Comparison of ENCODE assay signal across 8 cellular contexts in the genomic region with DNA sequence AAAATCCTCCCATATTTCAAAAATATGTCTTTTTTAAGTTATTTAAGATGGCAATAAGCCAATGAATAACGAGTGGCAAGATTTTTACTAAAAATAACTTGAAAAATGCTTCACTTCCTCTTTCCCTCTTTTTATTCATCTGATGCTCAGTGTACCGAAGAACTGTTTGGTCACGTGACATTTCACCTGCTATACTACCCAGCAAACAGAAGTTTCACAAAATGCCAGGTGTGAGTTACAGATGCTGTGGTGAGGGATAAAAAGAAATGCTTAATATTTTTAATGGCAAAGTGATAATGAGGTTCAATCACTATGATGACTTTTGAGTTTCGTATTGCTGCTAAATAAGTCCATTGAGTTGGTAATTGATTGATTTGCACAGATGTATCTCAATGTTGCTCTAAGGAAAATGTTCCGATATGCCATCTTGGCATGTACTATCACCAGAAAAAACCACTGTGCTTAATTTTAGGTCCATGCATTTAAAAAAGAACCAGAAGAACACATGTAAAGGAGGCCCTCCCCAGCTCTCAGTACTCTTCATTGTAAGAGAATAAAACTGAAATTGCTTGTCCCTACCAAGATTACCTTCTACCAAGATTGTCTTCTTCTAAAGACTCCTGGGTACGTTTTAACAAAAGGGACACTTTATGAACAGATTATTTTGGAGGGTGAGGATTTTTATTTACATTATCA. TPM values are rescaled to one million over a fixed set of nuclear protein-coding genes. Genes with fewer than 3 reads are reported as not detected.
DNase-seq lines count a peak whose midpoint lies in the region; ATAC-seq lines count a peak whose summit lies in the region.
"Had no signal": no experiment of that assay in that cellular context is flagged by ENCODE, and none has a peak within 500 bp of the region (broad histone marks: within the 10 kb centered on the region; RNA-seq: fewer than 3 reads in every experiment).

No MANE protein-coding gene starts in this region.

- no peak overlapping the region for H3K27ac ChIP-seq in effector memory CD4-positive, alpha-beta T cell (ENCODE audit: insufficient read depth, low read length, poor library complexity, severe bottlenecking)

- ATAC-seq in GM18870 (IDR thresholded peaks at IDR 0.05; ENCODE audit: unreplicated experiment), result peak; percentile 79
- ATAC-seq in GM21786 (IDR thresholded peaks at IDR 0.05; ENCODE audit: unreplicated experiment), result peak; percentile 72
- peak; percentile 51 for ATAC-seq in HG03558 (IDR thresholded peaks at IDR 0.05; ENCODE audit: extremely low read depth, unreplicated experiment)

- H3K9me3 ChIP-seq in effector memory CD4-positive, alpha-beta T cell (ENCODE audit: control insufficient read depth, low read length), result no peaks in the 10 kb centered on the region

- H3K4me3 ChIP-seq in effector memory CD4-positive, alpha-beta T cell (ENCODE audit: insufficient read depth, low read depth, low read length, poor library complexity, severe bottlenecking), result no peak overlapping the region

- no peaks in the 10 kb centered on the region for H3K36me3 ChIP-seq in effector memory CD4-positive, alpha-beta T cell (ENCODE audit: control insufficient read depth, insufficient read depth, low read length)

- DNase-seq in kidney tubule cell (ENCODE audit: low spot score) (peak; percentile 9), SK-N-DZ (ENCODE audit: low spot score) (no peak)
- no peak for DNase-seq in effector memory CD4-positive, alpha-beta T cell
- DNase-seq in NK-92 treated with Interleukin-12 subunit alpha and Interleukin-12 subunit beta, amount 100 ng/mL, for 24 hours (lab: John Stamatoyannopoulos, UW), result no peak
- DNase-seq: NCI-H82 had no signal

- H3K4me1 ChIP-seq in effector memory CD4-positive, alpha-beta T cell (ENCODE audit: control insufficient read depth, insufficient read depth, low read length, poor library complexity, severe bottlenecking), result no peaks in the 10 kb centered on the region

- H3K27me3 ChIP-seq in effector memory CD4-positive, alpha-beta T cell (replicated peaks; ENCODE audit: control insufficient read depth, insufficient read depth, low read length, poor library complexity, severe bottlenecking), result no peaks in the 10 kb centered on the region

RNA-seq across cellular contexts. Expression of a gene that starts 26.0 kb away (rescaled TPM):
- 19.3 and 21.9 TPM in 2 replicates for polyA plus RNA-seq in SK-N-DZ (2014; cell fraction: cytosol; rRNA removed)
- 13.6 and 17.7 TPM in 2 replicates for polyA plus RNA-seq in SK-N-DZ (2014; cell fraction: nucleus; rRNA removed)

RNA-seq across cellular contexts. Expression of a gene that starts 29.3 kb away (rescaled TPM):
- not detected in 2 replicates for polyA plus RNA-seq in SK-N-DZ (2014; cell fraction: cytosol; rRNA removed)
- polyA plus RNA-seq in SK-N-DZ (2014; cell fraction: nucleus; rRNA removed), result not detected in 2 replicates
